In genomic region chr6:143034689-143035334, GRCh38 we compare ENCODE assay signal across 18 cellular contexts. TPM values are rescaled to one million over a fixed set of nuclear protein-coding genes. Genes with fewer than 3 reads are reported as not detected.
A peak's percentile ranks its signal among the peaks of the same experiment; 100 is the strongest.
DNase-seq lines count a peak whose midpoint lies in the region; ATAC-seq and TF ChIP-seq lines count a peak whose summit lies in the region.
"Had no signal": no experiment of that assay in that cellular context is flagged by ENCODE, and none has a peak within 500 bp of the region (broad histone marks: within the 10 kb centered on the region; RNA-seq: fewer than 3 reads in every experiment).

No MANE protein-coding gene starts in this region.

- DNase-seq in DMS153 (lab: John Stamatoyannopoulos, UW) = peak; percentile 49
- no peak for DNase-seq in RWPE2 (ENCODE audit: low spot score)
- DNase-seq in left lung = peak; percentile 38 to 51
- no peak for DNase-seq in DMS 273 treated with DMSO at 0.1 percent for 48 hours (lab: John Stamatoyannopoulos, UW)
- no peak for DNase-seq in NCI-H524 (lab: John Stamatoyannopoulos, UW)
- DNase-seq: activated CD4-positive, alpha-beta T cell treated with anti-CD3 and anti-CD28 coated beads for 1 hour; activated CD8-positive, alpha-beta memory T cell treated with anti-CD3 and anti-CD28 coated beads, Interleukin-2, amount 50 U/mL, for 4 hours; activated gamma-delta T cell; BE2C; hypothalamus; NCI-H2171 treated with DMSO at 0.1 percent for 48 hours; stimulated activated CD4-positive, alpha-beta T cell treated with anti-CD3 and anti-CD28 coated beads, Interleukin-15, amount 100 ng/mL, for 24 hours; stimulated activated naive CD4-positive, alpha-beta T cell had no signal

- ATAC-seq in GM21529 (IDR thresholded peaks at IDR 0.05; ENCODE audit: unreplicated experiment) (peak; percentile 63), RWPE2 (ENCODE audit: low read depth) (0 out of 3 replicates have a peak, but pooled peaks have one; percentile 48), left lung (peak; percentile 84), GM21360 (IDR thresholded peaks at IDR 0.05; ENCODE audit: unreplicated experiment) (no peak), GM21390 (IDR thresholded peaks at IDR 0.05; ENCODE audit: unreplicated experiment) (no peak)

- H3K9me3 ChIP-seq in RWPE2 (ENCODE audit: severe bottlenecking) (no peaks in the 10 kb centered on the region), left lung (no peaks in the 10 kb centered on the region)
- H3K9me3 ChIP-seq: ascending aorta, BE2C had no signal

- H3K4me1 ChIP-seq in RWPE2 (ENCODE audit: insufficient read depth, poor library complexity, severe bottlenecking) (no peaks in the 10 kb centered on the region), left lung (no peaks in the 10 kb centered on the region)
- H3K4me1 ChIP-seq: ascending aorta, BE2C had no signal

- intact Hi-C loops in left lung (cut with DNase I) = no loop called here

- TF ChIP-seq CTCF in RWPE2 (IDR thresholded peaks at IDR 0.05; ENCODE audit: poor library complexity, severe bottlenecking) = no peak
- no peak for TF ChIP-seq CTCF in left lung (IDR thresholded peaks at IDR 0.05)

- H3K27ac ChIP-seq in RWPE2 (ENCODE audit: poor library complexity, severe bottlenecking) = no peak overlapping the region
- H3K27ac ChIP-seq in left lung = no peak overlapping the region
- H3K27ac ChIP-seq: ascending aorta, neural progenitor cell had no signal

- H3K27me3 ChIP-seq in RWPE2 (ENCODE audit: insufficient read depth, poor library complexity, severe bottlenecking) (no peaks in the 10 kb centered on the region), left lung (no peaks in the 10 kb centered on the region)
- H3K27me3 ChIP-seq: ascending aorta, BE2C, neural progenitor cell had no signal

- H3K4me3 ChIP-seq in RWPE2 (ENCODE audit: severe bottlenecking) = no peak overlapping the region
- H3K4me3 ChIP-seq in left lung = no peak overlapping the region
- H3K4me3 ChIP-seq: ascending aorta, neural progenitor cell had no signal

- H3K36me3 ChIP-seq in RWPE2 (ENCODE audit: low read depth) (no peaks in the 10 kb centered on the region), left lung (no peaks in the 10 kb centered on the region)
- H3K36me3 ChIP-seq: ascending aorta, BE2C, neural progenitor cell had no signal

RNA-seq across cellular contexts. Expression of gene AIG1, which starts 25.9 kb away (rescaled TPM):
- 10 to 100 TPM; 35.2 to 40.4 TPM for total RNA-seq in left lung

Comparison
In these comparisons a context has a peak if more than half of its experiments do, and no peak if none do; other contexts are left out.
1. DNase-seq: peak in DMS153 (single experiment) and left lung (2 of 2); none in RWPE2 (single experiment), DMS 273 treated with DMSO at 0.1 percent for 48 hours (single experiment) and NCI-H524 (0 of 2).
2. ATAC-seq: peak in GM21529 (single experiment), RWPE2 (single experiment) and left lung (single experiment); none in GM21360 (single experiment) and GM21390 (single experiment).